1 cellular context compared by ENCODE assay signal in genomic region chr17:76376318-76377133, GRCh38.
TF ChIP-seq lines count a peak whose summit lies in the region.

No MANE protein-coding gene starts in this region.

TF ChIP-seq in HepG2, 621 proteins besides CTCF, POLR2A, EP300 and RAD21 (continued from another document and continues in another):
- TF ChIP-seq ZBTB43 (CRISPR knock-in tag; conservative IDR thresholded peaks at IDR 0.05), result peak; percentile 100
- TF ChIP-seq MAFK (conservative IDR thresholded peaks at IDR 0.05 in 1 of 2, IDR thresholded peaks at IDR 0.05 in 1 of 2; ENCODE audit: low read length in 2 of 2), result no peak
- TF ChIP-seq ZBTB34 (CRISPR knock-in tag; IDR thresholded peaks at IDR 0.05), result peak; percentile 76; the same call in 1 of the 2 replicates
- no peak for TF ChIP-seq GABPA (IDR thresholded peaks at IDR 0.05; ENCODE audit: low read depth, low read length)
- TF ChIP-seq GABPA (CRISPR knock-in tag; IDR thresholded peaks at IDR 0.05; ENCODE audit: low read depth), result no peak; the same call in 1 of the 2 replicates
- TF ChIP-seq ZNF7 (CRISPR knock-in tag; IDR thresholded peaks at IDR 0.05), result peak; percentile 10; the same call in 1 of the 2 replicates
- TF ChIP-seq NFIC (IDR thresholded peaks at IDR 0.05; ENCODE audit: low read length), result peak; percentile 90
- no peak for TF ChIP-seq ZNF782 (CRISPR knock-in tag; IDR thresholded peaks at IDR 0.05; ENCODE audit: borderline replicate concordance)
- TF ChIP-seq REL (CRISPR knock-in tag; conservative IDR thresholded peaks at IDR 0.05), result peak; percentile 68; the same call in 1 of the 2 replicates
- peak; percentile 42; the same call in 1 of the 2 replicates for TF ChIP-seq MTF1 (CRISPR knock-in tag; IDR thresholded peaks at IDR 0.05)
- TF ChIP-seq ZBTB40 (IDR thresholded peaks at IDR 0.05), result no peak
- TF ChIP-seq ZBTB40 (CRISPR knock-in tag; IDR thresholded peaks at IDR 0.05), result peak; percentile 33; the same call in 1 of the 2 replicates
- no peak for TF ChIP-seq CHD2 (IDR thresholded peaks at IDR 0.05; ENCODE audit: low read depth, low read length)
- TF ChIP-seq ADNP (CRISPR knock-in tag; IDR thresholded peaks at IDR 0.05), result no peak
- peak; percentile 88; the same call in 1 of the 2 replicates for TF ChIP-seq ZNF275 (CRISPR knock-in tag; IDR thresholded peaks at IDR 0.05; ENCODE audit: borderline replicate concordance)
- TF ChIP-seq IRF1 (CRISPR knock-in tag; IDR thresholded peaks at IDR 0.05; ENCODE audit: low read depth), result no peak
- TF ChIP-seq ZNF350 (CRISPR knock-in tag; IDR thresholded peaks at IDR 0.05; ENCODE audit: borderline replicate concordance, low read depth), result peak; percentile 89; the same call in 1 of the 2 replicates
- TF ChIP-seq ARID2 (CRISPR knock-in tag; IDR thresholded peaks at IDR 0.05; ENCODE audit: borderline replicate concordance), result 0 out of 2 replicates have a peak, but pooled peaks have one; percentile 71
- TF ChIP-seq ZNF777 (CRISPR knock-in tag; IDR thresholded peaks at IDR 0.05), result no peak
- no peak for TF ChIP-seq JARID2 (CRISPR knock-in tag; IDR thresholded peaks at IDR 0.05; ENCODE audit: insufficient replicate concordance)
- no peak for TF ChIP-seq USF2 (IDR thresholded peaks at IDR 0.05; ENCODE audit: low read depth, low read length)
- no peak for TF ChIP-seq USF2 (CRISPR knock-in tag; IDR thresholded peaks at IDR 0.05; ENCODE audit: borderline replicate concordance)
- no peak for TF ChIP-seq RORA (CRISPR knock-in tag; IDR thresholded peaks at IDR 0.05)
- TF ChIP-seq NCOA5 (CRISPR knock-in tag; IDR thresholded peaks at IDR 0.05), result no peak; the same call in 1 of the 2 replicates
- TF ChIP-seq ZFP36 (IDR thresholded peaks at IDR 0.05; ENCODE audit: borderline replicate concordance, low read depth, low read length, partially characterized antibody), result no peak
- no peak for TF ChIP-seq ATF6 (CRISPR knock-in tag; conservative IDR thresholded peaks at IDR 0.05)
- TF ChIP-seq WIZ (CRISPR knock-in tag; IDR thresholded peaks at IDR 0.05), result no peak
- no peak for TF ChIP-seq ZNF724P (CRISPR knock-in tag; IDR thresholded peaks at IDR 0.05; ENCODE audit: borderline replicate concordance)
- TF ChIP-seq ZNF562 (CRISPR knock-in tag; IDR thresholded peaks at IDR 0.05; ENCODE audit: borderline replicate concordance), result no peak
- TF ChIP-seq SIX4 (CRISPR knock-in tag; IDR thresholded peaks at IDR 0.05), result no peak; the same call in 1 of the 2 replicates
- TF ChIP-seq ZC3H13 (CRISPR knock-in tag; IDR thresholded peaks at IDR 0.05), result peak; percentile 92
- TF ChIP-seq ZNF580 (CRISPR knock-in tag; IDR thresholded peaks at IDR 0.05; ENCODE audit: borderline replicate concordance, low read depth), result peak; percentile 26; the same call in 1 of the 2 replicates
- 0 out of 2 replicates have a peak, but pooled peaks have one; percentile 4 for TF ChIP-seq RFX1 (IDR thresholded peaks at IDR 0.05)
- TF ChIP-seq KLF6 (CRISPR knock-in tag; IDR thresholded peaks at IDR 0.05), result peak; percentile 92
- no peak for TF ChIP-seq ZNF512B (CRISPR knock-in tag; IDR thresholded peaks at IDR 0.05; ENCODE audit: borderline replicate concordance)
- no peak for TF ChIP-seq ZNF33A (CRISPR knock-in tag; IDR thresholded peaks at IDR 0.05; ENCODE audit: borderline replicate concordance)
- no peak for TF ChIP-seq CCDC6 (CRISPR knock-in tag; IDR thresholded peaks at IDR 0.05)
- TF ChIP-seq AGO1 (IDR thresholded peaks at IDR 0.05; ENCODE audit: low read depth, low read length, poor library complexity, severe bottlenecking), result no peak
- TF ChIP-seq ZNF30 (CRISPR knock-in tag; IDR thresholded peaks at IDR 0.05), result no peak
